ENCODE assay signal across 1 cellular context in the genomic region with DNA sequence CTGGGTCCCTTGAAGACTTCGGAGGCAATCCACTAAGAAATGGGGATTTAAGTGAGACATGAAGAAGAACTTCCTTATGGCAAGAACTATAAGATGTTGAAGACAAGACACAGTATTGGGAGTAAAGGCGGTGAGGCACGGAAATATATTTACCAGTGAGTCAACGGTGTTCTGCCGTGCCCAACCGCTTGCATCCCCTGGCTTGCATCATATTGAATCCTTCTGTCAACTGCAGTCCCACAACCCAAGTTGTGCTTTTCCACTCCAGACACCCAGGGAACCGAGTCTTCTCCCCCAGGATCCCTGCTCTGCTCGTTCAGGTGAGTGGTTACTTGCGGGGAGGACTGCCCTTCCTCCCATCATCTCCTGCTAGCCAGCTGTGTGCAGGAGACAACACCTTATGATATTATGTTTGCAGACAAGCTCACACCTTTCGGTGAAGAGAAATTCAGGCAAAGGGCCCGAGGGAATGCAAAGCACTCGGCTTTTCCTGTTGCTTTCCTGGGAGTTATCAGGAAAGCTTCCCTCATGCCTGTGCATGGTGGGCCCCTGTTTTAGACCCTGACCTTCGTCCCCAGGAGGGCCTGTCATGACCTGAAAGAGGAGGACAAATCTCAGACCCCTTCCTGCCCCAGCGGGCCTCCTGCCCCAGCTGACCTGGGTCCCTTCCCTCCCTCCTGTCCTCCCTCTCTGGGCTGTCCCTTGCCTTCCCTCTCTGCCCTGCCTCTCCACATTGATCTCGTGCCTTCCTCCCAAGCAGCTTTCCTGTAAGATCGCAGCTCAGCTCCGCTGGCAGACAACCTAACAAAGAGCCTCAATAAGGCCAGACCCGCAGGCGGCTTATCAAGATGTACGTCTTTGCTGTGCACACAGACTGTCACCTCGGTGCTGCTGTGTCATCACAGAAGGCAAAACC.
TF ChIP-seq lines count a peak whose summit lies in the region.

No MANE protein-coding gene starts in this region.

TF ChIP-seq in HepG2, 621 proteins besides CTCF, POLR2A, EP300 and RAD21 (continued from another document and continues in another):
- TF ChIP-seq ZKSCAN1 (IDR thresholded peaks at IDR 0.05; ENCODE audit: low read length) (no peak), CHD2 (IDR thresholded peaks at IDR 0.05; ENCODE audit: low read depth, low read length) (no peak), RELA (CRISPR knock-in tag; IDR thresholded peaks at IDR 0.05) (no peak), ZNF446 (CRISPR knock-in tag; IDR thresholded peaks at IDR 0.05) (no peak), POLR2AphosphoS2 (IDR thresholded peaks at IDR 0.05; ENCODE audit: low read depth, low read length) (no peak), NR2F1 (CRISPR knock-in tag; IDR thresholded peaks at IDR 0.05) (0 out of 4 replicates have a peak, but pooled peaks of 1 of the 2 experiments have one; percentile 9), NFKBIZ (CRISPR knock-in tag; IDR thresholded peaks at IDR 0.05) (no peak), HMG20B (CRISPR knock-in tag; conservative IDR thresholded peaks at IDR 0.05) (0 out of 2 replicates have a peak, but pooled peaks have one; percentile 8), CBX2 (IDR thresholded peaks at IDR 0.05; ENCODE audit: low read depth, low read length) (no peak), CBX2 (CRISPR knock-in tag; IDR thresholded peaks at IDR 0.05; ENCODE audit: low read depth) (no peak), ZSCAN20 (CRISPR knock-in tag; IDR thresholded peaks at IDR 0.05; ENCODE audit: borderline replicate concordance) (no peak), ZNF747 (CRISPR knock-in tag; IDR thresholded peaks at IDR 0.05; ENCODE audit: borderline replicate concordance) (no peak), RBM39 (IDR thresholded peaks at IDR 0.05; ENCODE audit: low read depth, low read length, poor library complexity, severe bottlenecking) (no peak), ZNF264 (CRISPR knock-in tag; IDR thresholded peaks at IDR 0.05) (no peak), NBN (conservative IDR thresholded peaks at IDR 0.05) (no peak), ZNF253 (CRISPR knock-in tag; IDR thresholded peaks at IDR 0.05; ENCODE audit: borderline replicate concordance) (no peak), ZNF570 (CRISPR knock-in tag; IDR thresholded peaks at IDR 0.05; ENCODE audit: borderline replicate concordance) (no peak), ZSCAN30 (CRISPR knock-in tag; IDR thresholded peaks at IDR 0.05) (no peak), KAT7 (CRISPR knock-in tag; IDR thresholded peaks at IDR 0.05; ENCODE audit: borderline replicate concordance) (no peak; the same call in 1 of the 2 replicates), ZNF737 (CRISPR knock-in tag; IDR thresholded peaks at IDR 0.05; ENCODE audit: borderline replicate concordance) (no peak), ZNF660 (CRISPR knock-in tag; IDR thresholded peaks at IDR 0.05; ENCODE audit: borderline replicate concordance, low read depth) (no peak), ERF (CRISPR knock-in tag; IDR thresholded peaks at IDR 0.05) (no peak), ADNP (CRISPR knock-in tag; IDR thresholded peaks at IDR 0.05) (no peak), CEBPB (IDR thresholded peaks at IDR 0.05; ENCODE audit: borderline replicate concordance, low read depth, low read length) (peak; percentile 78; the same call in 1 of the 2 replicates), ZFP82 (CRISPR knock-in tag; IDR thresholded peaks at IDR 0.05; ENCODE audit: borderline replicate concordance) (no peak), ZNF598 (CRISPR knock-in tag; IDR thresholded peaks at IDR 0.05; ENCODE audit: borderline replicate concordance) (peak; percentile 57; the same call in 1 of the 2 replicates), EHMT2 (IDR thresholded peaks at IDR 0.05; ENCODE audit: borderline replicate concordance, low read depth, low read length) (no peak), MIXL1 (CRISPR knock-in tag; IDR thresholded peaks at IDR 0.05) (no peak), TBL1XR1 (IDR thresholded peaks at IDR 0.05; ENCODE audit: borderline replicate concordance, low read length, partially characterized antibody) (no peak), SMC3 (IDR thresholded peaks at IDR 0.05; ENCODE audit: low read length) (no peak), ZNF350 (CRISPR knock-in tag; IDR thresholded peaks at IDR 0.05; ENCODE audit: borderline replicate concordance, low read depth) (no peak), RAD51 (IDR thresholded peaks at IDR 0.05; ENCODE audit: borderline replicate concordance) (no peak), CREB1 (IDR thresholded peaks at IDR 0.05) (no peak), CREB1 (CRISPR knock-in tag; IDR thresholded peaks at IDR 0.05) (no peak), KLF13 (CRISPR knock-in tag; IDR thresholded peaks at IDR 0.05) (no peak), ZNF34 (CRISPR knock-in tag; IDR thresholded peaks at IDR 0.05; ENCODE audit: borderline replicate concordance) (no peak), SIN3A (IDR thresholded peaks at IDR 0.05; ENCODE audit: borderline replicate concordance, low read depth, low read length) (no peak), ISL2 (CRISPR knock-in tag; IDR thresholded peaks at IDR 0.05) (no peak), HOXD1 (CRISPR knock-in tag; IDR thresholded peaks at IDR 0.05) (no peak), ZNF572 (CRISPR knock-in tag; IDR thresholded peaks at IDR 0.05) (no peak), HDAC1 (CRISPR knock-in tag; IDR thresholded peaks at IDR 0.05) (peak; percentile 50), ZNF205 (CRISPR knock-in tag; IDR thresholded peaks at IDR 0.05) (no peak), HNRNPLL (IDR thresholded peaks at IDR 0.05; ENCODE audit: low read depth, low read length, poor library complexity, severe bottlenecking) (no peak), ZSCAN9 (CRISPR knock-in tag; IDR thresholded peaks at IDR 0.05; ENCODE audit: borderline replicate concordance) (no peak), ZBTB7A (CRISPR knock-in tag; IDR thresholded peaks at IDR 0.05) (peak; percentile 63; the same call in 1 of the 2 replicates), ZC3H13 (CRISPR knock-in tag; IDR thresholded peaks at IDR 0.05) (no peak), MYC (CRISPR knock-in tag; IDR thresholded peaks at IDR 0.05; ENCODE audit: borderline replicate concordance) (no peak), ZNF557 (CRISPR knock-in tag; IDR thresholded peaks at IDR 0.05) (no peak)
- TF ChIP-seq, protein P1, sequence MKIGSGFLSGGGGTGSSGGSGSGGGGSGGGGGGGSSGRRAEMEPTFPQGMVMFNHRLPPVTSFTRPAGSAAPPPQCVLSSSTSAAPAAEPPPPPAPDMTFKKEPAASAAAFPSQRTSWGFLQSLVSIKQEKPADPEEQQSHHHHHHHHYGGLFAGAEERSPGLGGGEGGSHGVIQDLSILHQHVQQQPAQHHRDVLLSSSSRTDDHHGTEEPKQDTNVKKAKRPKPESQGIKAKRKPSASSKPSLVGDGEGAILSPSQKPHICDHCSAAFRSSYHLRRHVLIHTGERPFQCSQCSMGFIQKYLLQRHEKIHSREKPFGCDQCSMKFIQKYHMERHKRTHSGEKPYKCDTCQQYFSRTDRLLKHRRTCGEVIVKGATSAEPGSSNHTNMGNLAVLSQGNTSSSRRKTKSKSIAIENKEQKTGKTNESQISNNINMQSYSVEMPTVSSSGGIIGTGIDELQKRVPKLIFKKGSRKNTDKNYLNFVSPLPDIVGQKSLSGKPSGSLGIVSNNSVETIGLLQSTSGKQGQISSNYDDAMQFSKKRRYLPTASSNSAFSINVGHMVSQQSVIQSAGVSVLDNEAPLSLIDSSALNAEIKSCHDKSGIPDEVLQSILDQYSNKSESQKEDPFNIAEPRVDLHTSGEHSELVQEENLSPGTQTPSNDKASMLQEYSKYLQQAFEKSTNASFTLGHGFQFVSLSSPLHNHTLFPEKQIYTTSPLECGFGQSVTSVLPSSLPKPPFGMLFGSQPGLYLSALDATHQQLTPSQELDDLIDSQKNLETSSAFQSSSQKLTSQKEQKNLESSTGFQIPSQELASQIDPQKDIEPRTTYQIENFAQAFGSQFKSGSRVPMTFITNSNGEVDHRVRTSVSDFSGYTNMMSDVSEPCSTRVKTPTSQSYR (CRISPR knock-in tag; IDR thresholded peaks at IDR 0.05; ENCODE audit: borderline replicate concordance) = no peak
- TF ChIP-seq, protein P2, sequence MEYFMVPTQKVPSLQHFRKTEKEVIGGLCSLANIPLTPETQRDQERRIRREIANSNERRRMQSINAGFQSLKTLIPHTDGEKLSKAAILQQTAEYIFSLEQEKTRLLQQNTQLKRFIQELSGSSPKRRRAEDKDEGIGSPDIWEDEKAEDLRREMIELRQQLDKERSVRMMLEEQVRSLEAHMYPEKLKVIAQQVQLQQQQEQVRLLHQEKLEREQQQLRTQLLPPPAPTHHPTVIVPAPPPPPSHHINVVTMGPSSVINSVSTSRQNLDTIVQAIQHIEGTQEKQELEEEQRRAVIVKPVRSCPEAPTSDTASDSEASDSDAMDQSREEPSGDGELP (IDR thresholded peaks at IDR 0.05; ENCODE audit: borderline replicate concordance, low read depth) = peak; percentile 81; the same call in 1 of the 2 replicates
- TF ChIP-seq, protein P3, sequence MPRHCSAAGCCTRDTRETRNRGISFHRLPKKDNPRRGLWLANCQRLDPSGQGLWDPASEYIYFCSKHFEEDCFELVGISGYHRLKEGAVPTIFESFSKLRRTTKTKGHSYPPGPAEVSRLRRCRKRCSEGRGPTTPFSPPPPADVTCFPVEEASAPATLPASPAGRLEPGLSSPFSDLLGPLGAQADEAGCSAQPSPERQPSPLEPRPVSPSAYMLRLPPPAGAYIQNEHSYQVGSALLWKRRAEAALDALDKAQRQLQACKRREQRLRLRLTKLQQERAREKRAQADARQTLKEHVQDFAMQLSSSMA (CRISPR knock-in tag; IDR thresholded peaks at IDR 0.05) = no peak
- TF ChIP-seq, protein P4, sequence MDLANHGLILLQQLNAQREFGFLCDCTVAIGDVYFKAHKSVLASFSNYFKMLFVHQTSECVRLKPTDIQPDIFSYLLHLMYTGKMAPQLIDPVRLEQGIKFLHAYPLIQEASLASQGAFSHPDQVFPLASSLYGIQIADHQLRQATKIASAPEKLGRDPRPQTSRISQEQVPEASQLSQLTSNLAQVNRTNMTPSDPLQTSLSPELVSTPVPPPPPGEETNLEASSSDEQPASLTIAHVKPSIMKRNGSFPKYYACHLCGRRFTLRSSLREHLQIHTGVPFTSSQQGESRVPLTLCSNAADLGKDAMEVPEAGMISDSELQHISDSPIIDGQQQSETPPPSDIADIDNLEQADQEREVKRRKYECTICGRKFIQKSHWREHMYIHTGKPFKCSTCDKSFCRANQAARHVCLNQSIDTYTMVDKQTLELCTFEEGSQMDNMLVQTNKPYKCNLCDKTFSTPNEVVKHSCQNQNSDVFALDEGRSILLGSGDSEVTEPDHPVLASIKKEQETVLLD (CRISPR knock-in tag; IDR thresholded peaks at IDR 0.05; ENCODE audit: low read depth) = no peak
- TF ChIP-seq, protein P5, sequence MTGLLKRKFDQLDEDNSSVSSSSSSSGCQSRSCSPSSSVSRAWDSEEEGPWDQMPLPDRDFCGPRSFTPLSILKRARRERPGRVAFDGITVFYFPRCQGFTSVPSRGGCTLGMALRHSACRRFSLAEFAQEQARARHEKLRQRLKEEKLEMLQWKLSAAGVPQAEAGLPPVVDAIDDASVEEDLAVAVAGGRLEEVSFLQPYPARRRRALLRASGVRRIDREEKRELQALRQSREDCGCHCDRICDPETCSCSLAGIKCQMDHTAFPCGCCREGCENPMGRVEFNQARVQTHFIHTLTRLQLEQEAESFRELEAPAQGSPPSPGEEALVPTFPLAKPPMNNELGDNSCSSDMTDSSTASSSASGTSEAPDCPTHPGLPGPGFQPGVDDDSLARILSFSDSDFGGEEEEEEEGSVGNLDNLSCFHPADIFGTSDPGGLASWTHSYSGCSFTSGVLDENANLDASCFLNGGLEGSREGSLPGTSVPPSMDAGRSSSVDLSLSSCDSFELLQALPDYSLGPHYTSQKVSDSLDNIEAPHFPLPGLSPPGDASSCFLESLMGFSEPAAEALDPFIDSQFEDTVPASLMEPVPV (CRISPR knock-in tag; IDR thresholded peaks at IDR 0.05) = no peak
- TF ChIP-seq, protein P6, sequence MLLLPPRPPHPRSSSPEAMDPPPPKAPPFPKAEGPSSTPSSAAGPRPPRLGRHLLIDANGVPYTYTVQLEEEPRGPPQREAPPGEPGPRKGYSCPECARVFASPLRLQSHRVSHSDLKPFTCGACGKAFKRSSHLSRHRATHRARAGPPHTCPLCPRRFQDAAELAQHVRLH (CRISPR knock-in tag; IDR thresholded peaks at IDR 0.05; ENCODE audit: borderline replicate concordance, low read depth) = no peak
- TF ChIP-seq, protein P7, sequence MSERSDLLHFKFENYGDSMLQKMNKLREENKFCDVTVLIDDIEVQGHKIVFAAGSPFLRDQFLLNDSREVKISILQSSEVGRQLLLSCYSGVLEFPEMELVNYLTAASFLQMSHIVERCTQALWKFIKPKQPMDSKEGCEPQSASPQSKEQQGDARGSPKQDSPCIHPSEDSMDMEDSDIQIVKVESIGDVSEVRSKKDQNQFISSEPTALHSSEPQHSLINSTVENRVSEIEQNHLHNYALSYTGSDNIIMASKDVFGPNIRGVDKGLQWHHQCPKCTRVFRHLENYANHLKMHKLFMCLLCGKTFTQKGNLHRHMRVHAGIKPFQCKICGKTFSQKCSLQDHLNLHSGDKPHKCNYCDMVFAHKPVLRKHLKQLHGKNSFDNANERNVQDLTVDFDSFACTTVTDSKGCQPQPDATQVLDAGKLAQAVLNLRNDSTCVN (CRISPR knock-in tag; IDR thresholded peaks at IDR 0.05; ENCODE audit: borderline replicate concordance) = no peak
- TF ChIP-seq, protein P8, sequence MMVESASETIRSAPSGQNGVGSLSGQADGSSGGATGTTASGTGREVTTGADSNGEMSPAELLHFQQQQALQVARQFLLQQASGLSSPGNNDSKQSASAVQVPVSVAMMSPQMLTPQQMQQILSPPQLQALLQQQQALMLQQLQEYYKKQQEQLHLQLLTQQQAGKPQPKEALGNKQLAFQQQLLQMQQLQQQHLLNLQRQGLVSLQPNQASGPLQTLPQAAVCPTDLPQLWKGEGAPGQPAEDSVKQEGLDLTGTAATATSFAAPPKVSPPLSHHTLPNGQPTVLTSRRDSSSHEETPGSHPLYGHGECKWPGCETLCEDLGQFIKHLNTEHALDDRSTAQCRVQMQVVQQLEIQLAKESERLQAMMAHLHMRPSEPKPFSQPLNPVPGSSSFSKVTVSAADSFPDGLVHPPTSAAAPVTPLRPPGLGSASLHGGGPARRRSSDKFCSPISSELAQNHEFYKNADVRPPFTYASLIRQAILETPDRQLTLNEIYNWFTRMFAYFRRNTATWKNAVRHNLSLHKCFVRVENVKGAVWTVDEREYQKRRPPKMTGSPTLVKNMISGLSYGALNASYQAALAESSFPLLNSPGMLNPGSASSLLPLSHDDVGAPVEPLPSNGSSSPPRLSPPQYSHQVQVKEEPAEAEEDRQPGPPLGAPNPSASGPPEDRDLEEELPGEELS (CRISPR knock-in tag; IDR thresholded peaks at IDR 0.05) = peak; percentile 59; the same call in 1 of the 2 replicates
- TF ChIP-seq, protein P9, sequence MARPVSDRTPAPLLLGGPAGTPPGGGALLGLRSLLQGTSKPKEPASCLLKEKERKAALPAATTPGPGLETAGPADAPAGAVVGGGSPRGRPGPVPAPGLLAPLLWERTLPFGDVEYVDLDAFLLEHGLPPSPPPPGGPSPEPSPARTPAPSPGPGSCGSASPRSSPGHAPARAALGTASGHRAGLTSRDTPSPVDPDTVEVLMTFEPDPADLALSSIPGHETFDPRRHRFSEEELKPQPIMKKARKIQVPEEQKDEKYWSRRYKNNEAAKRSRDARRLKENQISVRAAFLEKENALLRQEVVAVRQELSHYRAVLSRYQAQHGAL (CRISPR knock-in tag; IDR thresholded peaks at IDR 0.05; ENCODE audit: not compliant biosample characterization) = no peak
